In the genomic region with DNA sequence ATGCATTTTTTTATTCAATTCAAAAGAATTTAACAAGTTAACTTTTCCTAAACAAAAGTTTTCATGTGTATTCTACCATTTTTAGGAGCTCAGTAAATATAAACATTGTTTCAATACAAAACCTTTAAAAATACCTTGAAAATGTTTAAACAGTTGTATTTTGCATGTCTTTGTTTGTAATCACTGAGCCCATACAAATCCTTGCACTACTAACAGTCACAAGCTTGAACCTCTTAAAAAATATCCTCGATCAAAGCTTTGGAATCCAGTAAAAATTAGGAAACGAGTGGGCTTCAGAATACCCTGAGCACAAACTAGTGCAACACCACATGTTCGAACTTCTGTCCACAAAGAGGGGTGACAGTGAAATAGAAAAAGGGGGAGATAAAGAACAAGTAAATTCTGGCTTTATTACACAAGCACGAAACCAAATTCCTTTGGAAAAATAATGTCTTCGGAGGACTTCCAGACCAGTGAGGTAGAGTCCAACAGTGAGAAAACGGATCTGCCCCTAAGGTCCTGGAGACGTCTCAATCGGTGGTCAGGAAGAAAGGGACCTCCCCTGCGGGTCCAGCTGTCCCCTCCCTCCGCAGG, we compare ENCODE assay signal across 8 cellular contexts. TPM values are rescaled to one million over a fixed set of nuclear protein-coding genes. Genes with fewer than 3 reads are reported as not detected.
DNase-seq lines count a peak whose midpoint lies in the region; ATAC-seq, FAIRE-seq and TF ChIP-seq lines count a peak whose summit lies in the region.

No MANE protein-coding gene starts in this region.

- peak overlapping the region; percentile 94 for H3K4me3 Mint-ChIP-seq in T-helper 17 cell

- TF ChIP-seq CTCF in gastroesophageal sphincter (IDR thresholded peaks at IDR 0.05): no peak

- H3K9ac ChIP-seq in skeletal muscle satellite cell (ENCODE audit: low read depth, low read length): peak overlapping the region; percentile 97

- no peaks in the 10 kb centered on the region for H3K27me3 Mint-ChIP-seq in T-helper 17 cell

- H3K4me1 ChIP-seq in gastroesophageal sphincter (peaks cover 3 to 20% (median 13%) of the 10 kb centered on the region in 3 donors), skeletal muscle satellite cell (ENCODE audit: control insufficient read depth, insufficient read depth, low read length) (peaks cover 13% of the 10 kb centered on the region)

- H3K9me3 ChIP-seq in T-helper 17 cell (ENCODE audit: control insufficient read depth, low read length, poor library complexity, severe bottlenecking) (no peaks in the 10 kb centered on the region), gastroesophageal sphincter (no peaks in the 10 kb centered on the region), skeletal muscle satellite cell (replicated peaks; ENCODE audit: low read length) (no peaks in the 10 kb centered on the region)

- H3K36me3 Mint-ChIP-seq in T-helper 17 cell (ENCODE audit: low read depth): no peaks in the 10 kb centered on the region

- peak overlapping the region; percentile 85 for H3K4me2 ChIP-seq in skeletal muscle satellite cell (ENCODE audit: low read length)

- H3K36me3 ChIP-seq in gastroesophageal sphincter (no peaks in the 10 kb centered on the region), skeletal muscle satellite cell (ENCODE audit: insufficient read depth, low read length) (peaks cover 5% of the 10 kb centered on the region)

- ATAC-seq in T-helper 17 cell (no peak), gastroesophageal sphincter (no peak), GM19455 (IDR thresholded peaks at IDR 0.05; ENCODE audit: unreplicated experiment) (no peak)
- no peak for ATAC-seq in activated CD4-positive, CD25-positive, alpha-beta regulatory T cell treated with anti-CD3 and anti-CD28 coated beads, Interleukin-2, amount 50 U/mL, for 24 hours

- TF ChIP-seq POLR2A in H54 (IDR thresholded peaks at IDR 0.05; ENCODE audit: low read depth, low read length) (no peak), gastroesophageal sphincter (IDR thresholded peaks at IDR 0.05) (no peak)

- TF ChIP-seq EP300 in gastroesophageal sphincter (IDR thresholded peaks at IDR 0.05): no peak

- H3K4me1 Mint-ChIP-seq in T-helper 17 cell: peaks cover 17% of the 10 kb centered on the region

- H3K27me3 ChIP-seq in gastroesophageal sphincter: no peaks in the 10 kb centered on the region
- no peaks in the 10 kb centered on the region for H3K27me3 ChIP-seq in skeletal muscle satellite cell (ENCODE audit: control insufficient read depth, insufficient read depth, low read length)

- H3K4me3 ChIP-seq in gastroesophageal sphincter (peak overlapping the region; percentile 76 to 83), skeletal muscle satellite cell (ENCODE audit: low read length) (peak overlapping the region; percentile 97)

- peak overlapping the region; percentile 62 for H3K27ac Mint-ChIP-seq in T-helper 17 cell

- peak overlapping the region; percentile 88 to 98 (median 95) for H3K27ac ChIP-seq in gastroesophageal sphincter

- peak; percentile 11 for FAIRE-seq in H54 (lab: Jason Lieb, UNC)

- DNase-seq in H54 (ENCODE audit: insufficient read length, low spot score) (no peak), T-helper 17 cell (no peak), NCI-H446 (lab: John Stamatoyannopoulos, UW) (no peak), GOT3 (lab: John Stamatoyannopoulos, UW) (no peak)

- 0 to 3% methylated on average over 1 to 10 of the region's 10 CpGs for WGBS in gastroesophageal sphincter (ENCODE audit: low coverage in 1 of 2), 2 donors

RNA-seq across cellular contexts. Expression of a gene that starts 1.5 kb away (rescaled TPM):
- total RNA-seq in T-helper 17 cell (10 to 100 TPM; 14.9 to 20.7 TPM), gastroesophageal sphincter (10 to 100 TPM; 24.0 to 80.1 (median 32.2) TPM)
- total RNA-seq in skeletal muscle satellite cell (2012; rRNA removed): 15.3 and 16.0 TPM in 2 replicates
